Comparison of ENCODE assay signal across 2 cellular contexts in the genomic region with DNA sequence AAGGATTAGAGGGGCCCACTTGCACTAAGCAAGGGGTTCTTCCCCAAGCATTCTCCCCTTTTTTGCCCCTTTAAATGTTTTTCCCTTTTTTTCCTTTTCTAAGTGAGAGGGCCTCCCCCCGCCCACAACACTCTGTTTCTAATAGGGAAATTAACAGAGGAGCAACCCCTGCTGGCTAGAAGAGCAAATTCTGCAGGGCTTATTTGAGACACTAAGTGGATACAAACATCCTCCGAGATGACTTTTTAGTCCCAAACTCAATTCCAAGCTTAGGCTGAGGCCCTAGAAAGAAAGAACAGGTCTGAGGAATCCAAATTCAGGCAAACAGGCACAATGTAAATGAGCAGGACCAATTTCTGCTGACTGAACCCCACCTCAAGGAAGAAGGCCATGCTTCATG.
TF ChIP-seq lines count a peak whose summit lies in the region.

No MANE protein-coding gene starts in this region.

TF ChIP-seq in GM23338, 12 proteins besides CTCF, POLR2A, EP300 and RAD21 (continues in another document):
- TF ChIP-seq, protein P1, sequence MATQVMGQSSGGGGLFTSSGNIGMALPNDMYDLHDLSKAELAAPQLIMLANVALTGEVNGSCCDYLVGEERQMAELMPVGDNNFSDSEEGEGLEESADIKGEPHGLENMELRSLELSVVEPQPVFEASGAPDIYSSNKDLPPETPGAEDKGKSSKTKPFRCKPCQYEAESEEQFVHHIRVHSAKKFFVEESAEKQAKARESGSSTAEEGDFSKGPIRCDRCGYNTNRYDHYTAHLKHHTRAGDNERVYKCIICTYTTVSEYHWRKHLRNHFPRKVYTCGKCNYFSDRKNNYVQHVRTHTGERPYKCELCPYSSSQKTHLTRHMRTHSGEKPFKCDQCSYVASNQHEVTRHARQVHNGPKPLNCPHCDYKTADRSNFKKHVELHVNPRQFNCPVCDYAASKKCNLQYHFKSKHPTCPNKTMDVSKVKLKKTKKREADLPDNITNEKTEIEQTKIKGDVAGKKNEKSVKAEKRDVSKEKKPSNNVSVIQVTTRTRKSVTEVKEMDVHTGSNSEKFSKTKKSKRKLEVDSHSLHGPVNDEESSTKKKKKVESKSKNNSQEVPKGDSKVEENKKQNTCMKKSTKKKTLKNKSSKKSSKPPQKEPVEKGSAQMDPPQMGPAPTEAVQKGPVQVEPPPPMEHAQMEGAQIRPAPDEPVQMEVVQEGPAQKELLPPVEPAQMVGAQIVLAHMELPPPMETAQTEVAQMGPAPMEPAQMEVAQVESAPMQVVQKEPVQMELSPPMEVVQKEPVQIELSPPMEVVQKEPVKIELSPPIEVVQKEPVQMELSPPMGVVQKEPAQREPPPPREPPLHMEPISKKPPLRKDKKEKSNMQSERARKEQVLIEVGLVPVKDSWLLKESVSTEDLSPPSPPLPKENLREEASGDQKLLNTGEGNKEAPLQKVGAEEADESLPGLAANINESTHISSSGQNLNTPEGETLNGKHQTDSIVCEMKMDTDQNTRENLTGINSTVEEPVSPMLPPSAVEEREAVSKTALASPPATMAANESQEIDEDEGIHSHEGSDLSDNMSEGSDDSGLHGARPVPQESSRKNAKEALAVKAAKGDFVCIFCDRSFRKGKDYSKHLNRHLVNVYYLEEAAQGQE (IDR thresholded peaks at IDR 0.05; ENCODE audit: unreplicated experiment): no peak
- TF ChIP-seq JUNB (IDR thresholded peaks at IDR 0.05; ENCODE audit: unreplicated experiment): no peak
- TF ChIP-seq EZH2phosphoT487 (IDR thresholded peaks at IDR 0.05; ENCODE audit: unreplicated experiment): no peak
- TF ChIP-seq ZNF114 (CRISPR knock-in tag; IDR thresholded peaks at IDR 0.05): no peak
- TF ChIP-seq ETS1 (IDR thresholded peaks at IDR 0.05): no peak
- TF ChIP-seq STAT1 (IDR thresholded peaks at IDR 0.05; ENCODE audit: unreplicated experiment): no peak
- no peak for TF ChIP-seq CREB1 (CRISPR knock-in tag; IDR thresholded peaks at IDR 0.05; ENCODE audit: low read depth)
- no peak for TF ChIP-seq ZNF462 (CRISPR knock-in tag; IDR thresholded peaks at IDR 0.05)
- no peak for TF ChIP-seq EZH2 (IDR thresholded peaks at IDR 0.05; ENCODE audit: low read depth, unreplicated experiment)
- no peak for TF ChIP-seq NANOG (IDR thresholded peaks at IDR 0.05; ENCODE audit: borderline replicate concordance)

TF ChIP-seq in K562, 482 proteins besides CTCF, POLR2A, EP300 and RAD21:
- no peak for TF ChIP-seq PKNOX1 (IDR thresholded peaks at IDR 0.05)
- no peak for TF ChIP-seq NFXL1 (CRISPR knock-in tag; IDR thresholded peaks at IDR 0.05)
- TF ChIP-seq, protein P2, sequence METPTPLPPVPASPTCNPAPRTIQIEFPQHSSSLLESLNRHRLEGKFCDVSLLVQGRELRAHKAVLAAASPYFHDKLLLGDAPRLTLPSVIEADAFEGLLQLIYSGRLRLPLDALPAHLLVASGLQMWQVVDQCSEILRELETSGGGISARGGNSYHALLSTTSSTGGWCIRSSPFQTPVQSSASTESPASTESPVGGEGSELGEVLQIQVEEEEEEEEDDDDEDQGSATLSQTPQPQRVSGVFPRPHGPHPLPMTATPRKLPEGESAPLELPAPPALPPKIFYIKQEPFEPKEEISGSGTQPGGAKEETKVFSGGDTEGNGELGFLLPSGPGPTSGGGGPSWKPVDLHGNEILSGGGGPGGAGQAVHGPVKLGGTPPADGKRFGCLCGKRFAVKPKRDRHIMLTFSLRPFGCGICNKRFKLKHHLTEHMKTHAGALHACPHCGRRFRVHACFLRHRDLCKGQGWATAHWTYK (CRISPR knock-in tag; IDR thresholded peaks at IDR 0.05): no peak
- TF ChIP-seq, protein P3, sequence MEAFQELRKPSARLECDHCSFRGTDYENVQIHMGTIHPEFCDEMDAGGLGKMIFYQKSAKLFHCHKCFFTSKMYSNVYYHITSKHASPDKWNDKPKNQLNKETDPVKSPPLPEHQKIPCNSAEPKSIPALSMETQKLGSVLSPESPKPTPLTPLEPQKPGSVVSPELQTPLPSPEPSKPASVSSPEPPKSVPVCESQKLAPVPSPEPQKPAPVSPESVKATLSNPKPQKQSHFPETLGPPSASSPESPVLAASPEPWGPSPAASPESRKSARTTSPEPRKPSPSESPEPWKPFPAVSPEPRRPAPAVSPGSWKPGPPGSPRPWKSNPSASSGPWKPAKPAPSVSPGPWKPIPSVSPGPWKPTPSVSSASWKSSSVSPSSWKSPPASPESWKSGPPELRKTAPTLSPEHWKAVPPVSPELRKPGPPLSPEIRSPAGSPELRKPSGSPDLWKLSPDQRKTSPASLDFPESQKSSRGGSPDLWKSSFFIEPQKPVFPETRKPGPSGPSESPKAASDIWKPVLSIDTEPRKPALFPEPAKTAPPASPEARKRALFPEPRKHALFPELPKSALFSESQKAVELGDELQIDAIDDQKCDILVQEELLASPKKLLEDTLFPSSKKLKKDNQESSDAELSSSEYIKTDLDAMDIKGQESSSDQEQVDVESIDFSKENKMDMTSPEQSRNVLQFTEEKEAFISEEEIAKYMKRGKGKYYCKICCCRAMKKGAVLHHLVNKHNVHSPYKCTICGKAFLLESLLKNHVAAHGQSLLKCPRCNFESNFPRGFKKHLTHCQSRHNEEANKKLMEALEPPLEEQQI (IDR thresholded peaks at IDR 0.05): no peak
- TF ChIP-seq ZNF764 (CRISPR knock-in tag; IDR thresholded peaks at IDR 0.05; ENCODE audit: low read depth): 0 out of 2 replicates have a peak, but pooled peaks have one; percentile 63
- peak; percentile 39; the same call in 1 of the 2 replicates for TF ChIP-seq VEZF1 (CRISPR knock-in tag; IDR thresholded peaks at IDR 0.05)
- no peak for TF ChIP-seq LARP7 (IDR thresholded peaks at IDR 0.05)
- no peak for TF ChIP-seq HBP1 (CRISPR knock-in tag; IDR thresholded peaks at IDR 0.05)
